ENCODE assay signal across 28 cellular contexts in genomic region chr11:121127809-121128208, GRCh38.
"Had no signal": no experiment of that assay in that cellular context is flagged by ENCODE, and none has a peak within 500 bp of the region (broad histone marks: within the 10 kb centered on the region; RNA-seq: fewer than 3 reads in every experiment).

No MANE protein-coding gene starts in this region.

- H3K4me3 ChIP-seq: neural progenitor cell, pancreas, prostate gland, right lobe of liver, sigmoid colon, stomach, thoracic aorta, thyroid gland, tibial nerve, upper lobe of left lung, uterus had no signal

- H3K4me3 Mint-ChIP-seq: naive thymus-derived CD4-positive, alpha-beta T cell; natural killer cell; nephron; neural progenitor cell; stimulated activated effector memory CD8-positive, alpha-beta T cell treated with anti-CD3 and anti-CD28 coated beads, Interleukin-12 subunit alpha, Interleukin-12 subunit beta, amount 100 ng/mL, for 72 hours; stimulated activated naive B cell treated with anti-CD40 and anti-IgM and Interleukin-4, amounts not matched to agents 10 μg/mL and 1 μg/mL and 100 μg/mL, for 72 hours; stimulated activated naive CD8-positive, alpha-beta T cell treated with anti-CD3 and anti-CD28 coated beads, Interleukin-15, Interleukin-2, amounts not matched to agents 100 ng/mL and 50 ng/mL, for 24 hours had no signal

- H3K27me3 ChIP-seq: neural progenitor cell, neutrophil, pancreas, right lobe of liver, sigmoid colon, stomach, thyroid gland, tibial nerve, upper lobe of left lung, uterus had no signal

- H2AFZ ChIP-seq: neural progenitor cell had no signal

- H3K27ac ChIP-seq: neural progenitor cell, neutrophil, pancreas, prostate gland, right lobe of liver, sigmoid colon, stomach, thoracic aorta, thyroid gland, tibial nerve, upper lobe of left lung, uterus had no signal

- H3K4me2 ChIP-seq: neural progenitor cell had no signal

- H3K27ac Mint-ChIP-seq: naive thymus-derived CD4-positive, alpha-beta T cell; natural killer cell; nephron; stimulated activated effector memory CD8-positive, alpha-beta T cell treated with anti-CD3 and anti-CD28 coated beads, Interleukin-12 subunit alpha, Interleukin-12 subunit beta, amount 100 ng/mL, for 72 hours; stimulated activated naive B cell treated with anti-CD40 and anti-IgM and Interleukin-4, amounts not matched to agents 10 μg/mL and 1 μg/mL and 100 μg/mL, for 72 hours; stimulated activated naive CD8-positive, alpha-beta T cell treated with anti-CD3 and anti-CD28 coated beads, Interleukin-15, Interleukin-2, amounts not matched to agents 100 ng/mL and 50 ng/mL, for 24 hours had no signal

- FAIRE-seq: pancreas, small intestine had no signal

- H3K4me1 Mint-ChIP-seq: naive thymus-derived CD4-positive, alpha-beta T cell; natural killer cell; nephron; stimulated activated effector memory CD8-positive, alpha-beta T cell treated with anti-CD3 and anti-CD28 coated beads, Interleukin-12 subunit alpha, Interleukin-12 subunit beta, amount 100 ng/mL, for 72 hours; stimulated activated naive B cell treated with anti-CD40 and anti-IgM and Interleukin-4, amounts not matched to agents 10 μg/mL and 1 μg/mL and 100 μg/mL, for 72 hours had no signal

- H3K36me3 ChIP-seq: neural progenitor cell, neutrophil, pancreas, prostate gland, right lobe of liver, sigmoid colon, thoracic aorta, thyroid gland, upper lobe of left lung, uterus had no signal

- H3K27me3 Mint-ChIP-seq: stimulated activated naive CD8-positive, alpha-beta T cell treated with anti-CD3 and anti-CD28 coated beads, Interleukin-15, Interleukin-2, amounts not matched to agents 100 ng/mL and 50 ng/mL, for 24 hours had no signal

- DNase-seq: naive thymus-derived CD4-positive, alpha-beta T cell; natural killer cell; nucleus accumbens; retina; right lobe of liver; sigmoid colon; small intestine; stimulated activated CD4-positive, alpha-beta T cell treated with anti-CD3 and anti-CD28 coated beads, Interleukin-15, amount 100 ng/mL, for 24 hours; stimulated activated CD4-positive, alpha-beta T cell treated with anti-CD3 and anti-CD28 coated beads, Interleukin-2, amount 100 ng/mL, for 24 hours; stimulated activated CD4-positive, alpha-beta T cell treated with anti-CD3 and anti-CD28 coated beads, Interleukin-2, amount 100 ng/mL, for 48 hours; stimulated activated CD4-positive, alpha-beta T cell treated with anti-CD3 and anti-CD28 coated beads, Interleukin-4, amount 100 ng/mL, for 24 hours; stimulated activated naive B cell treated with anti-CD40 and anti-IgM and Interleukin-4, amounts not matched to agents 10 μg/mL and 1 μg/mL and 100 μg/mL, for 72 hours; stimulated activated naive CD4-positive, alpha-beta T cell treated with Interleukin-2 at 50 U/mL for 16 hours; stomach; thyroid gland; trophoblast cell; uterus had no signal

- H3K9me3 ChIP-seq: neutrophil, pancreas, prostate gland, right lobe of liver, sigmoid colon, thoracic aorta, thyroid gland, upper lobe of left lung, uterus had no signal

- H3K9me3 Mint-ChIP-seq: natural killer cell; stimulated activated naive CD8-positive, alpha-beta T cell treated with anti-CD3 and anti-CD28 coated beads, Interleukin-15, Interleukin-2, amounts not matched to agents 100 ng/mL and 50 ng/mL, for 24 hours had no signal

- H3K4me1 ChIP-seq: neural progenitor cell, pancreas, prostate gland, right lobe of liver, sigmoid colon, stomach, thyroid gland, tibial nerve, upper lobe of left lung, uterus had no signal

- H3K36me3 Mint-ChIP-seq: natural killer cell; stimulated activated effector memory CD8-positive, alpha-beta T cell treated with anti-CD3 and anti-CD28 coated beads, Interleukin-12 subunit alpha, Interleukin-12 subunit beta, amount 100 ng/mL, for 72 hours; stimulated activated naive B cell treated with anti-CD40 and anti-IgM and Interleukin-4, amounts not matched to agents 10 μg/mL and 1 μg/mL and 100 μg/mL, for 72 hours had no signal

- H3K9ac ChIP-seq: neural progenitor cell had no signal

- ATAC-seq: naive thymus-derived CD4-positive, alpha-beta T cell; natural killer cell; pancreas; right cardiac atrium; right lobe of liver; stimulated activated effector memory CD8-positive, alpha-beta T cell treated with anti-CD3 and anti-CD28 coated beads, Interleukin-12 subunit alpha, Interleukin-12 subunit beta, amount 100 ng/mL, for 72 hours; stimulated activated naive B cell treated with anti-CD40 and anti-IgM and Interleukin-4, amounts not matched to agents 10 μg/mL and 1 μg/mL and 100 μg/mL, for 72 hours had no signal
